Comparison of ENCODE assay signal across 8 cellular contexts in the genomic region with DNA sequence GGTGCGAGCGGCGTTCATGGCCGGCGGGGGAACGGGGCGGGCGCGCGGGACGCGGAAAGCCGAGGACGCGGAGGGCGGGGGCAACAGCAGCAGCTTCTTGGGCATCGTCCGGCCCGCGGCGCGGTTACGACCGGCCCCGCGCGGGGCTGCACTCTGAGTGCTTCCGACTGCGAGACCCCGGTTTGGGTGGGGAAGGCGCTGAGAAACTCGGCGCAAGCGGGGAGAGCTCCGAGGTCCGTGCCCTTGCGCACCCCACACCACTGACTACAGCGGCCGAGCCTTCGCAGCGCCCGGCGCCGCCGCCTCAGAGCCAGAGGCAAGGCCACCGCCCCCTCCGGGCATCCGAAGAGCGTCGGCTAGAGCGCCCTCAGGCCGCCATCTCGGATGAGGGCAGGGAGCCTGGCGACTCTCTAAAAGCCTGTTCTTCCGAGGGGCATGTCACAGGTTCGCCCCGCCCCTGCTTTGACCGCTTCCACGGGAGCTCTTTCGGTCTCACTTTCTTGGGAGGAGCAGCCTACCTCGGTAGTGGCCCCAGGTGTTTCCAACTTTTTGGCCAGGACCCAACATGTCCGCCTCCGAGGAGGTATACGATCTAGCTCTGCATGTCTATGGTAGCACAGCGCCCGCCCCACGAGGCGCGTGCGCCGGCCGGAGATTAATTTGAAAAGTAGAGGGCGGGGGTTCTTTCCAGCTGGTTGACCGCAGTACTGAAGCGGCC. TPM values are rescaled to one million over a fixed set of nuclear protein-coding genes. Genes with fewer than 3 reads are reported as not detected.
DNase-seq lines count a peak whose midpoint lies in the region; ATAC-seq and TF ChIP-seq lines count a peak whose summit lies in the region.

Gene PRPSAP1, minus strand, starts transcription at position 318 of the 718 bp plus-strand sequence. Its CDS starts 213 bp downstream, at position 105.

- peak; percentile 54 for TF ChIP-seq POLR2A in breast epithelium (IDR thresholded peaks at IDR 0.05)

- CTCF ChIA-PET in A673 (lab: Charles Lee), result no interaction called here

- H3K4me3 ChIP-seq in A673 (ENCODE audit: low read depth, low read length, poor library complexity, severe bottlenecking), result peak within 1 kb of the TSS; percentile 74
- H3K4me3 ChIP-seq in breast epithelium, result peak within 1 kb of the TSS; percentile 83 to 96 (median 93)

- H3K4me1 ChIP-seq in A673 (ENCODE audit: insufficient read depth, low read length, poor library complexity, severe bottlenecking), result peaks cover 6% of the 10 kb centered on the region
- no peaks in the 10 kb centered on the region for H3K4me1 ChIP-seq in breast epithelium

- no peak; the same call in 1 of the 2 replicates for TF ChIP-seq CTCF in A673 (conservative IDR thresholded peaks at IDR 0.05; ENCODE audit: low read depth, low read length)
- TF ChIP-seq CTCF in VCaP (conservative IDR thresholded peaks at IDR 0.05), result peak; percentile 11; the same call in 1 of the 2 replicates
- TF ChIP-seq CTCF in breast epithelium (IDR thresholded peaks at IDR 0.05), result peak in 1 of 3 donors; percentile 39

- ATAC-seq in GM18858 (IDR thresholded peaks at IDR 0.05; ENCODE audit: unreplicated experiment) (peak; percentile 69), HG03097 (IDR thresholded peaks at IDR 0.05; ENCODE audit: low FRiP score, unreplicated experiment) (peak; percentile 89)

- BruUV-seq in A673 (replicated peaks; lab: Mats Ljungman, UMichigan), result no TSS peak

- H3K9me3 ChIP-seq in A673 (ENCODE audit: low read depth, low read length, poor library complexity, severe bottlenecking), result no peaks in the 10 kb centered on the region
- no peaks in the 10 kb centered on the region for H3K9me3 ChIP-seq in breast epithelium

- H3K36me3 ChIP-seq in A673 (ENCODE audit: insufficient read depth, low read length, poor library complexity, severe bottlenecking), result no peaks in the 10 kb centered on the region
- no peaks in the 10 kb centered on the region for H3K36me3 ChIP-seq in breast epithelium

- DNase-seq in A673 (ENCODE audit: low spot score) (peak; percentile 94), NCI-H2171 (lab: John Stamatoyannopoulos, UW) (peak; percentile 91), breast epithelium (ENCODE audit: low spot score in 2 of 2) (peak; percentile 90 to 92), iPS-NIHi7 (ENCODE audit: extremely low spot score) (peak; percentile 95), smooth muscle cell of the brain vasculature (ENCODE audit: low read depth, low spot score) (peak; percentile 83)

- intact Hi-C loops in A673 (cut with micrococcal nuclease; ENCODE audit: unreplicated experiment) (loop anchor here (1.0 kb wide), 1 partner anchor 30 kb away; no protein-coding TSS in a partner anchor), breast epithelium (cut with DNase I; ENCODE audit: low total_unique reads) (no loop called here)

- no peaks in the 10 kb centered on the region for H3K27me3 ChIP-seq in A673 (replicated peaks; ENCODE audit: insufficient read depth, low read depth, low read length, poor library complexity)
- no peaks in the 10 kb centered on the region for H3K27me3 ChIP-seq in breast epithelium

- POLR2A ChIA-PET in A673 (lab: Charles Lee; ENCODE audit: low non-redundant PET), result interaction anchor here (0.7 kb wide), 2 partner anchors 20 to 96 kb away, joined by 4 read pairs; no protein-coding TSS in a partner anchor

- H3K27ac ChIP-seq in A673 (ENCODE audit: low read depth, low read length, poor library complexity, severe bottlenecking) (peak within 1 kb of the TSS; percentile 96), VCaP (peak within 1 kb of the TSS; percentile 97), breast epithelium (peak within 1 kb of the TSS; percentile 87 to 92)

RNA-seq across cellular contexts. Expression of gene PRPSAP1, which starts in this region (rescaled TPM):
- total RNA-seq in A673 (2021) (77.5 and 89.2 TPM in 2 replicates), breast epithelium (100 to 1,000 TPM in 1 of 3 donors, 10 to 100 TPM in 2; 71.4 to 110 (median 78.3) TPM)

Comparison
In these comparisons a context has a peak if more than half of its experiments do, and no peak if none do; other contexts are left out.
1. Peak in every context shown above with its lines: DNase-seq, ATAC-seq, H3K4me3 ChIP-seq and H3K27ac ChIP-seq.